Comparison of ENCODE assay signal across 15 cellular contexts in the genomic region with DNA sequence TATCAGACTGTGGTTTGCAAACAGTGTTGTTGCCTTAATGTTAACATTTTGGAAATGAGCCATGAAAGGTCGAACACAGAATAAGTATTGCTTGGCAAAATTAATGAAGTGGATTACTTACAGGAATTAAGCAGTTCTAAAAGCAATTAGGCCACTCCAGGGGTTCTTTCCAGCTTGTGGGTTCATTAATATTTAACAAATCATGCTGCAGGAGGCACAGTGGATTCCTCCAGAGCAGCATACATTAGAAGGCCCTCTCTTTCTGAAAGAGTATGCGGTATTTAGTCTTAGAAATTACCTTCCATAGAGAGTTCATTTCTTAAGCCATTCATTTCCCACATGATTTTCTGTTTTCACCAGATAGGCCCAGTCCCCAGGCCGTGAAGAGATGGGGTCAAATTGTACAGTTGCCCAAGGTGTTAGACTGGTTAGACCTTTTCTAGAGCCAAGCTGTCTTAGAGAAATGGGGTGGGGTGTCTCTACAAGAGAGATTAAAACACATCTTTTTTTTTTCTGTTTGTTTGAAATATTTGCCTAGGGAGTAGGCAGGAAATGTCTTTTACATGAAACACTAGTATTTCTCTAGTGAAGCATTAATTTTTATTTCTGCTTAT. TPM values are rescaled to one million over a fixed set of nuclear protein-coding genes. Genes with fewer than 3 reads are reported as not detected.
DNase-seq lines count a peak whose midpoint lies in the region; ATAC-seq and TF ChIP-seq lines count a peak whose summit lies in the region.
"Had no signal": no experiment of that assay in that cellular context is flagged by ENCODE, and none has a peak within 500 bp of the region (broad histone marks: within the 10 kb centered on the region; RNA-seq: fewer than 3 reads in every experiment).

No MANE protein-coding gene starts in this region.

- in situ Hi-C loops in gastrocnemius medialis (cut with MboI; ENCODE audit: low sequenced_read_pairs in 4 of 4) = loop anchor here in 3 of 4 donors (25.0 kb wide), 4 partner anchors 234 to 509 kb away; a partner anchor contains a TSS

- H3K4me3 Mint-ChIP-seq in effector memory CD8-positive, alpha-beta T cell = no peak overlapping the region
- H3K4me3 Mint-ChIP-seq: activated CD4-positive, alpha-beta memory T cell treated with anti-CD3 and anti-CD28 coated beads, Interleukin-2, amount 10 ng/mL, durations not matched to agents 7 days and 5 days; activated naive CD4-positive, alpha-beta T cell treated with anti-CD3 and anti-CD28 coated beads for 36 hours; dendritic cell treated with granulocyte-macrophage colony-stimulating factor and Interleukin-4, amounts not matched to agents 40 ng/mL and 50 ng/mL, for 4 days had no signal

- H3K36me3 Mint-ChIP-seq in effector memory CD8-positive, alpha-beta T cell (ENCODE audit: insufficient read depth) = no peaks in the 10 kb centered on the region

- ATAC-seq in effector memory CD8-positive, alpha-beta T cell (replicated peaks) = no peak
- ATAC-seq in gastrocnemius medialis = no peak
- ATAC-seq: gastroesophageal sphincter had no signal

- no peaks in the 10 kb centered on the region for H3K4me1 Mint-ChIP-seq in effector memory CD8-positive, alpha-beta T cell (ENCODE audit: low read depth in 2 of 2)

- no peaks in the 10 kb centered on the region for H3K27me3 Mint-ChIP-seq in effector memory CD8-positive, alpha-beta T cell
- H3K27me3 Mint-ChIP-seq: activated CD4-positive, alpha-beta memory T cell treated with anti-CD3 and anti-CD28 coated beads, Interleukin-2, amount 10 ng/mL, durations not matched to agents 7 days and 5 days; dendritic cell treated with granulocyte-macrophage colony-stimulating factor and Interleukin-4, amounts not matched to agents 40 ng/mL and 50 ng/mL, for 4 days had no signal

- H3K27me3 ChIP-seq in SJSA1 (replicated peaks) (no peaks in the 10 kb centered on the region), kidney epithelial cell (ENCODE audit: control insufficient read depth, insufficient read depth, low read length) (no peaks in the 10 kb centered on the region), gastrocnemius medialis (no peaks in the 10 kb centered on the region)
- H3K27me3 ChIP-seq: gastroesophageal sphincter, right atrium auricular region had no signal

- TF ChIP-seq POLR2A in gastrocnemius medialis (IDR thresholded peaks at IDR 0.05) = no peak

- TF ChIP-seq CTCF in kidney epithelial cell (IDR thresholded peaks at IDR 0.05; ENCODE audit: insufficient read depth, low read length, poor library complexity, severe bottlenecking) (no peak), gastrocnemius medialis (IDR thresholded peaks at IDR 0.05 in 4 of 5, conservative IDR thresholded peaks at IDR 0.05 in 1 of 5) (no peak)

- H3K4me1 ChIP-seq in SJSA1 (replicated peaks) = peaks cover 26% of the 10 kb centered on the region
- H3K4me1 ChIP-seq in gastrocnemius medialis = no peaks in the 10 kb centered on the region
- H3K4me1 ChIP-seq: gastroesophageal sphincter, right atrium auricular region had no signal

- H3K36me3 ChIP-seq in SJSA1 = no peaks in the 10 kb centered on the region
- H3K36me3 ChIP-seq in kidney epithelial cell (ENCODE audit: control insufficient read depth, insufficient read depth, low read length) = no peaks in the 10 kb centered on the region
- H3K36me3 ChIP-seq in gastrocnemius medialis = no peaks in the 10 kb centered on the region
- H3K36me3 ChIP-seq: gastroesophageal sphincter, right atrium auricular region had no signal

- DNase-seq in EL = peak; percentile 11
- DNase-seq in SJSA1 (ENCODE audit: low read depth in 1 of 2, low spot score in 2 of 2) = no peak
- DNase-seq in kidney epithelial cell (ENCODE audit: low read depth) = peak; percentile 56
- peak; percentile 28 for DNase-seq in retina
- no peak for DNase-seq in T-helper 2 cell
- DNase-seq in effector memory CD8-positive, alpha-beta T cell = no peak
- no peak for DNase-seq in gastrocnemius medialis
- DNase-seq: activated CD4-positive, alpha-beta memory T cell treated with anti-CD3 and anti-CD28 coated beads, Interleukin-2, amount 10 ng/mL, durations not matched to agents 7 days and 5 days; activated naive CD4-positive, alpha-beta T cell treated with anti-CD3 and anti-CD28 coated beads for 36 hours; DND-41; NCI-H2107; T-helper 9 cell had no signal

- H3K4me3 ChIP-seq in SJSA1 (no peak overlapping the region), kidney epithelial cell (ENCODE audit: low read depth, low read length) (no peak overlapping the region), gastrocnemius medialis (no peak overlapping the region)
- H3K4me3 ChIP-seq: gastroesophageal sphincter, right atrium auricular region had no signal

- H3K27ac Mint-ChIP-seq in effector memory CD8-positive, alpha-beta T cell = no peak overlapping the region
- H3K27ac Mint-ChIP-seq: activated CD4-positive, alpha-beta memory T cell treated with anti-CD3 and anti-CD28 coated beads, Interleukin-2, amount 10 ng/mL, durations not matched to agents 7 days and 5 days; activated naive CD4-positive, alpha-beta T cell treated with anti-CD3 and anti-CD28 coated beads for 36 hours; dendritic cell treated with granulocyte-macrophage colony-stimulating factor and Interleukin-4, amounts not matched to agents 40 ng/mL and 50 ng/mL, for 4 days had no signal

- H3K9me3 ChIP-seq in SJSA1 (replicated peaks) (no peaks in the 10 kb centered on the region; the same call in 1 of the 2 replicates), gastrocnemius medialis (no peaks in the 10 kb centered on the region)
- H3K9me3 ChIP-seq: gastroesophageal sphincter, right atrium auricular region had no signal

- intact Hi-C loops in gastrocnemius medialis (cut with DNase I; ENCODE audit: low total_unique reads) = no loop called here

- peak overlapping the region; percentile 22; the same call in 1 of the 2 replicates for H3K27ac ChIP-seq in SJSA1
- no peak overlapping the region for H3K27ac ChIP-seq in gastrocnemius medialis
- H3K27ac ChIP-seq: gastroesophageal sphincter, right atrium auricular region had no signal

- no peaks in the 10 kb centered on the region for H3K9me3 Mint-ChIP-seq in effector memory CD8-positive, alpha-beta T cell
- H3K9me3 Mint-ChIP-seq: activated CD4-positive, alpha-beta memory T cell treated with anti-CD3 and anti-CD28 coated beads, Interleukin-2, amount 10 ng/mL, durations not matched to agents 7 days and 5 days; activated naive CD4-positive, alpha-beta T cell treated with anti-CD3 and anti-CD28 coated beads for 36 hours; dendritic cell treated with granulocyte-macrophage colony-stimulating factor and Interleukin-4, amounts not matched to agents 40 ng/mL and 50 ng/mL, for 4 days had no signal

RNA-seq across cellular contexts. Expression of a gene that starts 40.0 kb away (rescaled TPM):
- total RNA-seq in SJSA1 (2014; rRNA removed; shearing (Covaris generic)) = not detected in 2 replicates
- total RNA-seq in kidney epithelial cell = not detected in 2 replicates
- not detected for total RNA-seq in gastrocnemius medialis
- total RNA-seq: activated CD4-positive, alpha-beta memory T cell treated with anti-CD3 and anti-CD28 coated beads, Interleukin-2, amount 10 ng/mL, durations not matched to agents 7 days and 5 days; activated naive CD4-positive, alpha-beta T cell treated with anti-CD3 and anti-CD28 coated beads for 36 hours; right atrium auricular region had no signal

Comparison
In these comparisons a context has a peak if more than half of its experiments do, and no peak if none do; other contexts are left out.
1. DNase-seq: peak in EL (single experiment), kidney epithelial cell (single experiment) and retina (single experiment); none in SJSA1 (0 of 2), T-helper 2 cell (0 of 5), effector memory CD8-positive, alpha-beta T cell (0 of 3) and gastrocnemius medialis (0 of 2).